ENCODE assay signal across 32 cellular contexts in the genomic region with DNA sequence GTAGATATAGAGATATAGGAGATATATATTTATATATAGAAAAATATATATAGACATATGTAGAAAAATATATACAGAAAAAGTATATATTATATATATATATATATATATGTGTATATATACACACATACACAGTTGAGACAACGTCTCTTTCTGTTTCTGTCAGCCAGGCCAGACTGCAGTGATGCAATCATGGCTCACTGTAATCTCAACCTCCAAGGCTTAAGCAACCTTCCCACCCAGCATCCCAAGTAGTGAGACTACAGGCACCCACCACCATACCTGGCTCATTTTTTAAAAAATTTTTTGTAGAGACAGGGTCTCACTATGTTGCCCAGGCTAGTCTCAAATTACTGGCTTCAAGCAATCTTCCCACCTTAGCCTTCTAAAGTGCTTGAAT.
"Had no signal": no experiment of that assay in that cellular context is flagged by ENCODE, and none has a peak within 500 bp of the region (broad histone marks: within the 10 kb centered on the region; RNA-seq: fewer than 3 reads in every experiment).

No MANE protein-coding gene starts in this region.

- FAIRE-seq: astrocyte, endothelial cell of umbilical vein, keratinocyte had no signal

- H3K79me2 ChIP-seq: hepatocyte had no signal

- DNase-seq: activated CD4-positive, alpha-beta T cell treated with anti-CD3 and anti-CD28 coated beads for 4 hours; activated CD4-positive, alpha-beta T cell treated with anti-CD3 and anti-CD28 coated beads, Interleukin-2, amount 50 U/mL, for 4 hours; activated CD8-positive, alpha-beta memory T cell treated with anti-CD3 and anti-CD28 coated beads, Interleukin-2, amount 50 U/mL, for 4 hours; activated effector memory CD4-positive, alpha-beta T cell treated with anti-CD3 and anti-CD28 coated beads, Interleukin-2, amount 50 U/mL, for 16 hours; activated naive CD4-positive, alpha-beta T cell treated with anti-CD3 and anti-CD28 coated beads for 36 hours; activated naive CD8-positive, alpha-beta T cell treated with anti-CD3 and anti-CD28 coated beads for 36 hours; activated T-cell treated with anti-CD3 and anti-CD28 coated beads, Interleukin-2, amount 50 U/mL, for 1 hour; amniotic stem cell; brain microvascular endothelial cell; caudate nucleus; gastrocnemius medialis; left colon; naive thymus-derived CD8-positive, alpha-beta T cell; nucleus accumbens; pancreas; retina; sigmoid colon; stimulated activated CD4-positive, alpha-beta T cell treated with anti-CD3 and anti-CD28 coated beads, Interleukin-1b, Interleukin-23, amount 100 ng/mL, for 48 hours; stimulated activated CD4-positive, alpha-beta T cell treated with anti-CD3 and anti-CD28 coated beads, Interleukin-4, amount 100 ng/mL, for 4 hours; stimulated activated CD8-positive, alpha-beta memory T cell treated with anti-CD3 and anti-CD28 coated beads, Interleukin-4, amount 100 ng/mL, for 48 hours; stimulated activated naive B cell treated with anti-CD40 and anti-IgM and Interleukin-4, amounts not matched to agents 10 μg/mL and 1 μg/mL and 100 μg/mL, for 72 hours; stomach; thyroid gland; upper lobe of left lung had no signal

- H3K27ac ChIP-seq: brain microvascular endothelial cell, gastrocnemius medialis, hepatocyte, pancreas, prostate gland, sigmoid colon, stomach, thyroid gland, upper lobe of left lung, vagina had no signal

- H3K27me3 ChIP-seq: brain microvascular endothelial cell, gastrocnemius medialis, hepatocyte, pancreas, sigmoid colon, stomach, thyroid gland, upper lobe of left lung, vagina had no signal

- H3K4me3 ChIP-seq: gastrocnemius medialis, hepatocyte, pancreas, prostate gland, sigmoid colon, smooth muscle cell, stomach, thyroid gland, upper lobe of left lung, vagina had no signal

- H3K36me3 ChIP-seq: brain microvascular endothelial cell, gastrocnemius medialis, pancreas, prostate gland, sigmoid colon, stomach, thyroid gland, upper lobe of left lung, vagina had no signal

- ATAC-seq: esophagus mucosa; gastrocnemius medialis; left colon; naive thymus-derived CD8-positive, alpha-beta T cell; pancreas had no signal

- H3K4me1 ChIP-seq: gastrocnemius medialis, pancreas, prostate gland, sigmoid colon, stomach, thyroid gland, upper lobe of left lung, vagina had no signal

- H3K4me2 ChIP-seq: hepatocyte, smooth muscle cell had no signal

- H3K9me3 ChIP-seq: gastrocnemius medialis, pancreas, prostate gland, sigmoid colon, thyroid gland, upper lobe of left lung, vagina had no signal

- H2AFZ ChIP-seq: hepatocyte had no signal
